ENCODE assay signal across 2 cellular contexts in the genomic region with DNA sequence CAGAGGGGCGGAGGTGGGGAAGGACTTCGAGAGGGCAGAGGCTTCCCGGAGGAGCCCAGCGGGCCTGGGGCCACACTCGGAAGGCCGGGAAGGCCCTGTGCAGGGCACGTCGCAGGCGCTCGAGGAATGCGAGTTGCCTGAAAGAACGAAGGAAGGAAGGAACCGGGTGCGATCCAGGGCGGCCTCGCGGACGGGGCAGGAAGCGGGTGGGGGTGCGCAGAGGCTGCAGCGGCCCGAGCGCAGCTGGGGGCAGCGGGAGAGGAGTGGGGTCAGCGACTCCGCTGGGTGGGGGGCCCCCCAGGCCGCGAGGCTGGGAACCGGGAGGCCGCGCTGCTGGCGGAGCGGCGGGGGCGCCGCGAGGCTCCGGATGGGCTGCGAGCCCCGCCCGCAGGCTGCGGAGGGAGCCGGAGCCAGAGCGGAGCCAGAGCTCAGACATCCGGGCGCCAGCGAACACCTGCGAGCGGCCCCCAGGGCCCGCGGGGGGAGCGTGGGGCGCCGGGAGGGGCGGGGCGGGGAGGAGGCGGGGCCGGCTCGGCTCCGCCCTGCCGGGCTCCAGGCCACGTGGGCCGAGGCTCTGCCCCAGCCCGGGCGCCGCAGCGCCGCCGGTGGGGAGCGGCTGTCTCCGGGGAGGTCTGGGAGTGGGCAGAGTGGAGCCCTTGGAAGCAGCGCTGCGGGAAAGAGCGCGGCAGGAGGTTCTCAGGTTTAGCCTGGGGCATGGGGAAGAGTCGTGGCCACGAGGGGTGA.
TF ChIP-seq lines count a peak whose summit lies in the region.

No MANE protein-coding gene starts in this region.

TF ChIP-seq in HEK293, 187 proteins besides CTCF, POLR2A, EP300 and RAD21 (continued from another document and continues in another):
- TF ChIP-seq ZSCAN30 (tag by site-specific recombination; IDR thresholded peaks at IDR 0.05) (peak; percentile 74; the same call in 1 of the 2 replicates), KLF1 (tag by site-specific recombination; IDR thresholded peaks at IDR 0.05) (0 out of 2 replicates have a peak, but pooled peaks have one; percentile 34), EGR2 (tag by site-specific recombination; IDR thresholded peaks at IDR 0.05; ENCODE audit: low read depth) (peak; percentile 50; the same call in 1 of the 2 replicates), ZIC2 (tag by site-specific recombination; IDR thresholded peaks at IDR 0.05) (peak; percentile 90), ZNF785 (tag by site-specific recombination; IDR thresholded peaks at IDR 0.05) (no peak), ZNF473 (tag by site-specific recombination; IDR thresholded peaks at IDR 0.05) (no peak), KLF8 (tag by site-specific recombination; IDR thresholded peaks at IDR 0.05) (peak; percentile 12; the same call in 1 of the 2 replicates), WT1 (tag by site-specific recombination; IDR thresholded peaks at IDR 0.05) (peak; percentile 52), ZNF571 (tag by site-specific recombination; IDR thresholded peaks at IDR 0.05) (no peak), ZNF621 (tag by site-specific recombination; IDR thresholded peaks at IDR 0.05) (no peak), ZBTB20 (tag by site-specific recombination; IDR thresholded peaks at IDR 0.05) (no peak; the same call in 1 of the 2 replicates), ZFP69B (tag by site-specific recombination; IDR thresholded peaks at IDR 0.05) (no peak), ZNF660 (tag by site-specific recombination; IDR thresholded peaks at IDR 0.05) (peak; percentile 34), MEIS1 (CRISPR knock-in tag; IDR thresholded peaks at IDR 0.05; ENCODE audit: borderline replicate concordance) (no peak), SP2 (tag by site-specific recombination; IDR thresholded peaks at IDR 0.05) (peak; percentile 14; the same call in 1 of the 2 replicates), ZBTB8A (tag by site-specific recombination; IDR thresholded peaks at IDR 0.05) (peak; percentile 82), ZNF366 (tag by site-specific recombination; conservative IDR thresholded peaks at IDR 0.05) (peak; percentile 48)
- TF ChIP-seq, protein P1, sequence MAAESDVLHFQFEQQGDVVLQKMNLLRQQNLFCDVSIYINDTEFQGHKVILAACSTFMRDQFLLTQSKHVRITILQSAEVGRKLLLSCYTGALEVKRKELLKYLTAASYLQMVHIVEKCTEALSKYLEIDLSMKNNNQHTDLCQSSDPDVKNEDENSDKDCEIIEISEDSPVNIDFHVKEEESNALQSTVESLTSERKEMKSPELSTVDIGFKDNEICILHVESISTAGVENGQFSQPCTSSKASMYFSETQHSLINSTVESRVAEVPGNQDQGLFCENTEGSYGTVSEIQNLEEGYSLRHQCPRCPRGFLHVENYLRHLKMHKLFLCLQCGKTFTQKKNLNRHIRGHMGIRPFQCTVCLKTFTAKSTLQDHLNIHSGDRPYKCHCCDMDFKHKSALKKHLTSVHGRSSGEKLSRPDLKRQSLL (tag by site-specific recombination; IDR thresholded peaks at IDR 0.05) = peak; percentile 95
- TF ChIP-seq, protein P2, sequence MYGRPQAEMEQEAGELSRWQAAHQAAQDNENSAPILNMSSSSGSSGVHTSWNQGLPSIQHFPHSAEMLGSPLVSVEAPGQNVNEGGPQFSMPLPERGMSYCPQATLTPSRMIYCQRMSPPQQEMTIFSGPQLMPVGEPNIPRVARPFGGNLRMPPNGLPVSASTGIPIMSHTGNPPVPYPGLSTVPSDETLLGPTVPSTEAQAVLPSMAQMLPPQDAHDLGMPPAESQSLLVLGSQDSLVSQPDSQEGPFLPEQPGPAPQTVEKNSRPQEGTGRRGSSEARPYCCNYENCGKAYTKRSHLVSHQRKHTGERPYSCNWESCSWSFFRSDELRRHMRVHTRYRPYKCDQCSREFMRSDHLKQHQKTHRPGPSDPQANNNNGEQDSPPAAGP (tag by site-specific recombination; IDR thresholded peaks at IDR 0.05) = peak; percentile 27; the same call in 1 of the 2 replicates
- TF ChIP-seq, protein P3, sequence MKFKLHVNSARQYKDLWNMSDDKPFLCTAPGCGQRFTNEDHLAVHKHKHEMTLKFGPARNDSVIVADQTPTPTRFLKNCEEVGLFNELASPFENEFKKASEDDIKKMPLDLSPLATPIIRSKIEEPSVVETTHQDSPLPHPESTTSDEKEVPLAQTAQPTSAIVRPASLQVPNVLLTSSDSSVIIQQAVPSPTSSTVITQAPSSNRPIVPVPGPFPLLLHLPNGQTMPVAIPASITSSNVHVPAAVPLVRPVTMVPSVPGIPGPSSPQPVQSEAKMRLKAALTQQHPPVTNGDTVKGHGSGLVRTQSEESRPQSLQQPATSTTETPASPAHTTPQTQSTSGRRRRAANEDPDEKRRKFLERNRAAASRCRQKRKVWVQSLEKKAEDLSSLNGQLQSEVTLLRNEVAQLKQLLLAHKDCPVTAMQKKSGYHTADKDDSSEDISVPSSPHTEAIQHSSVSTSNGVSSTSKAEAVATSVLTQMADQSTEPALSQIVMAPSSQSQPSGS (tag by site-specific recombination; IDR thresholded peaks at IDR 0.05; ENCODE audit: low read depth) = no peak
- TF ChIP-seq, protein P4, sequence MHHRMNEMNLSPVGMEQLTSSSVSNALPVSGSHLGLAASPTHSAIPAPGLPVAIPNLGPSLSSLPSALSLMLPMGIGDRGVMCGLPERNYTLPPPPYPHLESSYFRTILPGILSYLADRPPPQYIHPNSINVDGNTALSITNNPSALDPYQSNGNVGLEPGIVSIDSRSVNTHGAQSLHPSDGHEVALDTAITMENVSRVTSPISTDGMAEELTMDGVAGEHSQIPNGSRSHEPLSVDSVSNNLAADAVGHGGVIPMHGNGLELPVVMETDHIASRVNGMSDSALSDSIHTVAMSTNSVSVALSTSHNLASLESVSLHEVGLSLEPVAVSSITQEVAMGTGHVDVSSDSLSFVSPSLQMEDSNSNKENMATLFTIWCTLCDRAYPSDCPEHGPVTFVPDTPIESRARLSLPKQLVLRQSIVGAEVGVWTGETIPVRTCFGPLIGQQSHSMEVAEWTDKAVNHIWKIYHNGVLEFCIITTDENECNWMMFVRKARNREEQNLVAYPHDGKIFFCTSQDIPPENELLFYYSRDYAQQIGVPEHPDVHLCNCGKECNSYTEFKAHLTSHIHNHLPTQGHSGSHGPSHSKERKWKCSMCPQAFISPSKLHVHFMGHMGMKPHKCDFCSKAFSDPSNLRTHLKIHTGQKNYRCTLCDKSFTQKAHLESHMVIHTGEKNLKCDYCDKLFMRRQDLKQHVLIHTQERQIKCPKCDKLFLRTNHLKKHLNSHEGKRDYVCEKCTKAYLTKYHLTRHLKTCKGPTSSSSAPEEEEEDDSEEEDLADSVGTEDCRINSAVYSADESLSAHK (tag by site-specific recombination; IDR thresholded peaks at IDR 0.05) = peak; percentile 44; the same call in 1 of the 2 replicates
- TF ChIP-seq, protein P5, sequence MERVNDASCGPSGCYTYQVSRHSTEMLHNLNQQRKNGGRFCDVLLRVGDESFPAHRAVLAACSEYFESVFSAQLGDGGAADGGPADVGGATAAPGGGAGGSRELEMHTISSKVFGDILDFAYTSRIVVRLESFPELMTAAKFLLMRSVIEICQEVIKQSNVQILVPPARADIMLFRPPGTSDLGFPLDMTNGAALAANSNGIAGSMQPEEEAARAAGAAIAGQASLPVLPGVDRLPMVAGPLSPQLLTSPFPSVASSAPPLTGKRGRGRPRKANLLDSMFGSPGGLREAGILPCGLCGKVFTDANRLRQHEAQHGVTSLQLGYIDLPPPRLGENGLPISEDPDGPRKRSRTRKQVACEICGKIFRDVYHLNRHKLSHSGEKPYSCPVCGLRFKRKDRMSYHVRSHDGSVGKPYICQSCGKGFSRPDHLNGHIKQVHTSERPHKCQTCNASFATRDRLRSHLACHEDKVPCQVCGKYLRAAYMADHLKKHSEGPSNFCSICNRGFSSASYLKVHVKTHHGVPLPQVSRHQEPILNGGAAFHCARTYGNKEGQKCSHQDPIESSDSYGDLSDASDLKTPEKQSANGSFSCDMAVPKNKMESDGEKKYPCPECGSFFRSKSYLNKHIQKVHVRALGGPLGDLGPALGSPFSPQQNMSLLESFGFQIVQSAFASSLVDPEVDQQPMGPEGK (tag by site-specific recombination; IDR thresholded peaks at IDR 0.05) = peak; percentile 31; the same call in 1 of the 2 replicates

TF ChIP-seq in SK-N-SH treated with all-trans-retinoic acid at 6 μM for 48 hours, 23 proteins besides CTCF, POLR2A, EP300 and RAD21 (continued from another document):
- TF ChIP-seq, protein P6, sequence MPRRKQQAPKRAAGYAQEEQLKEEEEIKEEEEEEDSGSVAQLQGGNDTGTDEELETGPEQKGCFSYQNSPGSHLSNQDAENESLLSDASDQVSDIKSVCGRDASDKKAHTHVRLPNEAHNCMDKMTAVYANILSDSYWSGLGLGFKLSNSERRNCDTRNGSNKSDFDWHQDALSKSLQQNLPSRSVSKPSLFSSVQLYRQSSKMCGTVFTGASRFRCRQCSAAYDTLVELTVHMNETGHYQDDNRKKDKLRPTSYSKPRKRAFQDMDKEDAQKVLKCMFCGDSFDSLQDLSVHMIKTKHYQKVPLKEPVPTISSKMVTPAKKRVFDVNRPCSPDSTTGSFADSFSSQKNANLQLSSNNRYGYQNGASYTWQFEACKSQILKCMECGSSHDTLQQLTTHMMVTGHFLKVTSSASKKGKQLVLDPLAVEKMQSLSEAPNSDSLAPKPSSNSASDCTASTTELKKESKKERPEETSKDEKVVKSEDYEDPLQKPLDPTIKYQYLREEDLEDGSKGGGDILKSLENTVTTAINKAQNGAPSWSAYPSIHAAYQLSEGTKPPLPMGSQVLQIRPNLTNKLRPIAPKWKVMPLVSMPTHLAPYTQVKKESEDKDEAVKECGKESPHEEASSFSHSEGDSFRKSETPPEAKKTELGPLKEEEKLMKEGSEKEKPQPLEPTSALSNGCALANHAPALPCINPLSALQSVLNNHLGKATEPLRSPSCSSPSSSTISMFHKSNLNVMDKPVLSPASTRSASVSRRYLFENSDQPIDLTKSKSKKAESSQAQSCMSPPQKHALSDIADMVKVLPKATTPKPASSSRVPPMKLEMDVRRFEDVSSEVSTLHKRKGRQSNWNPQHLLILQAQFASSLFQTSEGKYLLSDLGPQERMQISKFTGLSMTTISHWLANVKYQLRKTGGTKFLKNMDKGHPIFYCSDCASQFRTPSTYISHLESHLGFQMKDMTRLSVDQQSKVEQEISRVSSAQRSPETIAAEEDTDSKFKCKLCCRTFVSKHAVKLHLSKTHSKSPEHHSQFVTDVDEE (CRISPR knock-in tag; IDR thresholded peaks at IDR 0.05) = no peak
- 0 out of 2 replicates have a peak, but pooled peaks have one; percentile 7 for TF ChIP-seq CSDC2 (CRISPR knock-in tag; IDR thresholded peaks at IDR 0.05)
- TF ChIP-seq ESRRG (CRISPR knock-in tag; IDR thresholded peaks at IDR 0.05) = no peak
- TF ChIP-seq ARNTL (CRISPR knock-in tag; IDR thresholded peaks at IDR 0.05; ENCODE audit: borderline replicate concordance, low read depth) = 0 out of 2 replicates have a peak, but pooled peaks have one; percentile 4
- TF ChIP-seq, protein P5 (CRISPR knock-in tag; IDR thresholded peaks at IDR 0.05; ENCODE audit: borderline replicate concordance) = 0 out of 2 replicates have a peak, but pooled peaks have one; percentile 12
TF ChIP-seq in SK-N-SH treated with all-trans-retinoic acid at 6 μM for 48 hours: peak in this region for 4.
